Comparison of ENCODE assay signal across 16 cellular contexts in genomic region chr19:50214699-50215543, GRCh38. TPM values are rescaled to one million over a fixed set of nuclear protein-coding genes. Genes with fewer than 3 reads are reported as not detected.
DNase-seq lines count a peak whose midpoint lies in the region; ATAC-seq and TF ChIP-seq lines count a peak whose summit lies in the region.
"Had no signal": no experiment of that assay in that cellular context is flagged by ENCODE, and none has a peak within 500 bp of the region (broad histone marks: within the 10 kb centered on the region; RNA-seq: fewer than 3 reads in every experiment).

No MANE protein-coding gene starts in this region.

- intact Hi-C loops in PC-9 (cut with micrococcal nuclease; ENCODE audit: unreplicated experiment) (loop anchor here (1.0 to 2.0 kb wide), 4 partner anchors 10 to 50 kb away; no protein-coding TSS in a partner anchor), left colon (cut with DNase I, micrococcal nuclease) (no loop called here), CD14-positive monocyte (cut with micrococcal nuclease) (no loop called here)
- intact Hi-C loops in activated CD8-positive, alpha-beta T cell treated with anti-CD3 and anti-CD28 coated beads for 36 hours (cut with micrococcal nuclease), result no loop called here

- H3K79me2 ChIP-seq in PC-9 (ENCODE audit: low read depth), result peaks cover 14% of the 10 kb centered on the region

- peaks cover 24 to 36% (median 25%) of the 10 kb centered on the region in 3 donors for H3K27me3 Mint-ChIP-seq in CD14-positive monocyte (ENCODE audit: low read depth in 3 of 3)
- peaks cover 6% of the 10 kb centered on the region for H3K27me3 Mint-ChIP-seq in activated CD8-positive, alpha-beta T cell treated with anti-CD3 and anti-CD28 coated beads for 36 hours

- H3K9me2 ChIP-seq in PC-9 (ENCODE audit: insufficient read depth), result no peaks in the 10 kb centered on the region

- DNase-seq in PC-9, result peak; percentile 99
- peak; percentile 81 to 89 for DNase-seq in left colon
- no peak for DNase-seq in CD14-positive monocyte (ENCODE audit: low spot score)
- DNase-seq in SKM-1 (lab: John Stamatoyannopoulos, UW; ENCODE audit: unreplicated experiment), result no peak
- no peak for DNase-seq in activated CD8-positive, alpha-beta T cell treated with anti-CD3 and anti-CD28 coated beads for 36 hours
- DNase-seq: activated CD4-positive, alpha-beta T cell treated with anti-CD3 and anti-CD28 coated beads, Interleukin-2, amount 50 U/mL, for 48 hours; activated gamma-delta T cell; C1 segment of cervical spinal cord; heart right ventricle; NCI-H1436 treated with DMSO at 0.1 percent for 48 hours; T-helper 9 cell had no signal

- peaks cover 35% of the 10 kb centered on the region for H3F3A ChIP-seq in PC-9 (ENCODE audit: insufficient read depth, low read depth)

- H3K4me3 ChIP-seq in HUES48 (ENCODE audit: low read depth, low read length) (no peak overlapping the region), PC-9 (peak overlapping the region; percentile 36; the same call in 1 of the 2 replicates), skin epidermis (no peak overlapping the region)
- H3K4me3 ChIP-seq: heart right ventricle had no signal

- peak overlapping the region; percentile 11 for H3K27ac ChIP-seq in HUES48 (ENCODE audit: low read depth, low read length)
- H3K27ac ChIP-seq in PC-9, result peak overlapping the region; percentile 89
- H3K27ac ChIP-seq in skin epidermis, result peak overlapping the region in 18 of 21 experiments; percentile 25 to 89 (median 70)
- H3K27ac ChIP-seq: heart right ventricle had no signal

- no peak overlapping the region for H3K27ac Mint-ChIP-seq in CD14-positive monocyte
- H3K27ac Mint-ChIP-seq in activated CD8-positive, alpha-beta T cell treated with anti-CD3 and anti-CD28 coated beads for 36 hours, result no peak overlapping the region
- H3K27ac Mint-ChIP-seq: IgD-negative memory B cell had no signal

- H3K9ac ChIP-seq in HUES48 (ENCODE audit: low read depth, low read length), result no peak overlapping the region

- H3K9me3 ChIP-seq in HUES48 (ENCODE audit: control insufficient read depth, insufficient read depth, low read length) (no peaks in the 10 kb centered on the region), PC-9 (ENCODE audit: insufficient read depth, low read depth) (peaks cover 6% of the 10 kb centered on the region; the same call in 1 of the 2 replicates)

- TF ChIP-seq CTCF in PC-9 (conservative IDR thresholded peaks at IDR 0.05) (no peak), CD14-positive monocyte (IDR thresholded peaks at IDR 0.05) (no peak)
- TF ChIP-seq CTCF in activated CD8-positive, alpha-beta T cell treated with anti-CD3 and anti-CD28 coated beads for 36 hours (IDR thresholded peaks at IDR 0.05), result no peak

- H3K36me3 Mint-ChIP-seq in CD14-positive monocyte, result no peaks in the 10 kb centered on the region
- no peaks in the 10 kb centered on the region for H3K36me3 Mint-ChIP-seq in activated CD8-positive, alpha-beta T cell treated with anti-CD3 and anti-CD28 coated beads for 36 hours (ENCODE audit: low read depth)

- peaks cover 14% of the 10 kb centered on the region for H3K36me3 ChIP-seq in HUES48 (ENCODE audit: control insufficient read depth, insufficient read depth, low read length)
- H3K36me3 ChIP-seq in PC-9 (ENCODE audit: low read depth), result peaks cover 28% of the 10 kb centered on the region

- no peaks in the 10 kb centered on the region for H3K27me3 ChIP-seq in HUES48 (ENCODE audit: control insufficient read depth, insufficient read depth, low read length)
- H3K27me3 ChIP-seq in PC-9 (ENCODE audit: insufficient read depth, low read depth), result no peaks in the 10 kb centered on the region

- no peaks in the 10 kb centered on the region for H3K4me1 Mint-ChIP-seq in CD14-positive monocyte
- no peaks in the 10 kb centered on the region for H3K4me1 Mint-ChIP-seq in activated CD8-positive, alpha-beta T cell treated with anti-CD3 and anti-CD28 coated beads for 36 hours (ENCODE audit: low read depth)
- H3K4me1 Mint-ChIP-seq: IgD-negative memory B cell had no signal

- H3K4me1 ChIP-seq in HUES48 (ENCODE audit: control insufficient read depth, insufficient read depth, low read length) (peaks cover 4% of the 10 kb centered on the region; the same call in 1 of the 2 replicates), PC-9 (replicated peaks; ENCODE audit: insufficient read depth) (peaks cover 28% of the 10 kb centered on the region)
- H3K4me1 ChIP-seq: heart right ventricle had no signal

- H4K20me1 ChIP-seq in PC-9 (ENCODE audit: insufficient read depth), result no peaks in the 10 kb centered on the region

- peak; percentile 96 for ATAC-seq in left colon
- ATAC-seq in GM18520 (IDR thresholded peaks at IDR 0.05; ENCODE audit: unreplicated experiment), result no peak
- no peak for ATAC-seq in activated CD8-positive, alpha-beta T cell treated with anti-CD3 and anti-CD28 coated beads for 36 hours
- ATAC-seq: Panc1 had no signal

- POLR2A ChIA-PET in PC-9 (lab: Charles Lee; ENCODE audit: unreplicated experiment), result interaction anchor here (0.6 to 1.2 kb wide), 11 partner anchors 10 to 1474 kb away, joined by 3 to 28 read pairs (median 13); partner anchors contain the start of genes KCNC3 and MYH14
- POLR2A ChIA-PET in activated CD8-positive, alpha-beta T cell treated with anti-CD3 and anti-CD28 coated beads for 36 hours (lab: Charles Lee), result no interaction called here

- peak overlapping the region; percentile 74 for H3K4me2 ChIP-seq in PC-9

- no peak overlapping the region for H3K4me3 Mint-ChIP-seq in CD14-positive monocyte
- no peak overlapping the region for H3K4me3 Mint-ChIP-seq in activated CD8-positive, alpha-beta T cell treated with anti-CD3 and anti-CD28 coated beads for 36 hours
- H3K4me3 Mint-ChIP-seq: IgD-negative memory B cell had no signal

- no TSS peak for BruUV-seq in PC-9 (replicated peaks; lab: Mats Ljungman, UMichigan)

- H2AFZ ChIP-seq in PC-9, result no peak overlapping the region

- CTCF ChIA-PET in PC-9 (lab: Charles Lee), result interaction anchor here (0.6 to 1.7 kb wide), 4 partner anchors 12 to 114 kb away, joined by 3 to 15 read pairs (median 6); partner anchors contain the start of gene MYH14
- CTCF ChIA-PET in activated CD8-positive, alpha-beta T cell treated with anti-CD3 and anti-CD28 coated beads for 36 hours (lab: Charles Lee), result no interaction called here

- peaks cover 0 to 13% (median 8%) of the 10 kb centered on the region in 7 donors for H3K9me3 Mint-ChIP-seq in CD14-positive monocyte
- H3K9me3 Mint-ChIP-seq in activated CD8-positive, alpha-beta T cell treated with anti-CD3 and anti-CD28 coated beads for 36 hours, result peaks cover 2% of the 10 kb centered on the region

RNA-seq across cellular contexts. Expression of gene MYH14, which starts 11.5 kb away (rescaled TPM):
- 115 and 169 TPM in 2 replicates for total RNA-seq in PC-9 (2021)
- 100 to 1,000 TPM; 455 to 653 TPM for total RNA-seq in left colon
- not detected for polyA plus RNA-seq in CD14-positive monocyte
- not detected for total RNA-seq in activated CD8-positive, alpha-beta T cell treated with anti-CD3 and anti-CD28 coated beads for 36 hours
- polyA plus RNA-seq: IgD-negative memory B cell had no signal

RNA-seq across cellular contexts. Expression of gene IZUMO2, which starts 51.8 kb away (rescaled TPM):
- total RNA-seq in PC-9 (2021), result not detected in 2 replicates
- not detected for total RNA-seq in left colon
- not detected for polyA plus RNA-seq in CD14-positive monocyte
- total RNA-seq in activated CD8-positive, alpha-beta T cell treated with anti-CD3 and anti-CD28 coated beads for 36 hours, result not detected
- total RNA-seq: heart right ventricle had no signal
- polyA plus RNA-seq: heart right ventricle, IgD-negative memory B cell had no signal

Comparison
In these comparisons a context has a peak if more than half of its experiments do, and no peak if none do; other contexts are left out.
1. H3K27ac ChIP-seq: peak in every context shown above with its lines; median percentile 89 in PC-9; 70 in skin epidermis; 11 in HUES48.
2. DNase-seq: peak in PC-9 (2 of 2) and left colon (2 of 2); none in CD14-positive monocyte (single experiment), SKM-1 (single experiment) and activated CD8-positive, alpha-beta T cell treated with anti-CD3 and anti-CD28 coated beads for 36 hours (single experiment).
3. RNA of gene MYH14, which starts 11.5 kb away (total RNA-seq): 455 to 653 TPM in left colon and 115 to 169 TPM in PC-9; not detected in activated CD8-positive, alpha-beta T cell treated with anti-CD3 and anti-CD28 coated beads for 36 hours; every median in the first group is over 100 times any median in the second.